Comparison of ENCODE assay signal across 8 cellular contexts in genomic region chr20:20017852-20018245, GRCh38. TPM values are rescaled to one million over a fixed set of nuclear protein-coding genes. Genes with fewer than 3 reads are reported as not detected.
DNase-seq lines count a peak whose midpoint lies in the region; ATAC-seq and TF ChIP-seq lines count a peak whose summit lies in the region.

No MANE protein-coding gene starts in this region.

- ATAC-seq in HG02840 (IDR thresholded peaks at IDR 0.05; ENCODE audit: low FRiP score, unreplicated experiment) (peak; percentile 15), SK-N-SH treated with all-trans-retinoic acid at 6 μM for 48 hours (peak; percentile 33), esophagus mucosa (peak; percentile 14), omental fat pad (ENCODE audit: low FRiP score) (peak; percentile 4)

- TF ChIP-seq CTCF in GM06990 (IDR thresholded peaks at IDR 0.05; ENCODE audit: insufficient read depth, low read length, poor library complexity, severe bottlenecking), result no peak
- no peak for TF ChIP-seq CTCF in omental fat pad (IDR thresholded peaks at IDR 0.05)

- peaks cover 1% of the 10 kb centered on the region; the same call in 1 of the 2 replicates for H3K36me3 ChIP-seq in GM06990 (ENCODE audit: control insufficient read depth, insufficient read depth, low read length)

- H3K27me3 ChIP-seq in GM06990 (replicated peaks; ENCODE audit: control insufficient read depth, insufficient read depth, low read length), result no peaks in the 10 kb centered on the region

- DNase-seq in GM06990 (ENCODE audit: extremely low read depth, insufficient read length) (no peak), omental fat pad (ENCODE audit: low spot score) (no peak), EL (no peak), NCI-H1436 (lab: John Stamatoyannopoulos, UW) (no peak), NCI-H446 (lab: John Stamatoyannopoulos, UW) (no peak)

- peak overlapping the region; percentile 96 for H3K4me3 ChIP-seq in GM06990 (replicated peaks; ENCODE audit: low read depth, low read length)

TF ChIP-seq in SK-N-SH treated with all-trans-retinoic acid at 6 μM for 48 hours, 23 proteins besides CTCF, POLR2A, EP300 and RAD21:
- TF ChIP-seq ISL1 (CRISPR knock-in tag; IDR thresholded peaks at IDR 0.05) (no peak), ARNTL (CRISPR knock-in tag; IDR thresholded peaks at IDR 0.05; ENCODE audit: borderline replicate concordance, low read depth) (no peak), ZNF8 (CRISPR knock-in tag; IDR thresholded peaks at IDR 0.05) (no peak), TOX (CRISPR knock-in tag; IDR thresholded peaks at IDR 0.05; ENCODE audit: borderline replicate concordance) (no peak), ZFP30 (CRISPR knock-in tag; IDR thresholded peaks at IDR 0.05) (no peak), BACH2 (CRISPR knock-in tag; IDR thresholded peaks at IDR 0.05; ENCODE audit: borderline replicate concordance) (no peak), ESRRG (CRISPR knock-in tag; IDR thresholded peaks at IDR 0.05) (no peak), GLIS3 (CRISPR knock-in tag; IDR thresholded peaks at IDR 0.05) (no peak)

RNA-seq across cellular contexts. Expression of gene NAA20, which starts 0.7 kb away (rescaled TPM):
- total RNA-seq in esophagus mucosa (156 TPM), omental fat pad (10 to 100 TPM; 21.0 to 60.7 (median 45.8) TPM)

RNA-seq across cellular contexts. Expression of gene CRNKL1, which starts 34.4 kb away (rescaled TPM):
- total RNA-seq in esophagus mucosa (9.8 TPM), omental fat pad (10 to 100 TPM; 13.8 to 30.7 (median 15.6) TPM)

RNA-seq across cellular contexts. Expression of gene CFAP61, which starts 34.5 kb away (rescaled TPM):
- total RNA-seq in esophagus mucosa, result not detected
- not detected for total RNA-seq in omental fat pad
